19 cellular contexts compared by ENCODE assay signal in genomic region chr18:34999734-35000397, GRCh38. TPM values are rescaled to one million over a fixed set of nuclear protein-coding genes. Genes with fewer than 3 reads are reported as not detected.
DNase-seq lines count a peak whose midpoint lies in the region; ATAC-seq and TF ChIP-seq lines count a peak whose summit lies in the region.
"Had no signal": no experiment of that assay in that cellular context is flagged by ENCODE, and none has a peak within 500 bp of the region (broad histone marks: within the 10 kb centered on the region; RNA-seq: fewer than 3 reads in every experiment).

No MANE protein-coding gene starts in this region.

- DNase-seq in NCI-H2171 treated with DMSO at 0.1 percent for 48 hours (lab: John Stamatoyannopoulos, UW) (peak; percentile 9), NCI-H2171 (lab: John Stamatoyannopoulos, UW) (no peak), WTC11 (ENCODE audit: low spot score) (no peak), kidney glomerular epithelial cell (lab: John Stamatoyannopoulos, UW) (peak; percentile 43), gastrocnemius medialis (peak in 1 of 2 donors; percentile 27), T-helper 2 cell (no peak), COLO668 (lab: John Stamatoyannopoulos, UW; ENCODE audit: unreplicated experiment) (no peak), tibial artery (no peak)
- DNase-seq: activated naive CD8-positive, alpha-beta T cell treated with anti-CD3 and anti-CD28 coated beads for 36 hours; activated T-cell treated with anti-CD3 and anti-CD28 coated beads, Interleukin-2, amount 50 U/mL, for 48 hours; effector CD4-positive, alpha-beta T cell; mammary epithelial cell; trophoblast cell had no signal

- H3K27me3 ChIP-seq in gastrocnemius medialis (no peaks in the 10 kb centered on the region), tibial artery (no peaks in the 10 kb centered on the region)
- H3K27me3 ChIP-seq: breast epithelium, SJSA1 had no signal

- 0 out of 2 replicates have a peak, but pooled peaks cover 3% of the 10 kb centered on the region for H3K27me3 Mint-ChIP-seq in WTC11 (ENCODE audit: low read depth)
- H3K27me3 Mint-ChIP-seq: activated naive CD8-positive, alpha-beta T cell treated with anti-CD3 and anti-CD28 coated beads for 36 hours had no signal

- CTCF ChIA-PET in WTC11 (lab: Charles Lee), result interaction anchor here (0.9 to 1.4 kb wide), 5 partner anchors 57 to 387 kb away, joined by 3 to 7 read pairs (median 4); no protein-coding TSS in a partner anchor

- H3K9me3 ChIP-seq in gastrocnemius medialis (no peaks in the 10 kb centered on the region), tibial artery (no peaks in the 10 kb centered on the region)
- H3K9me3 ChIP-seq: breast epithelium, SJSA1 had no signal

- peaks cover 16% of the 10 kb centered on the region for H3K9me3 Mint-ChIP-seq in WTC11
- H3K9me3 Mint-ChIP-seq: activated naive CD8-positive, alpha-beta T cell treated with anti-CD3 and anti-CD28 coated beads for 36 hours; IgD-negative memory B cell had no signal

- no peak overlapping the region for H3K4me3 ChIP-seq in gastrocnemius medialis
- H3K4me3 ChIP-seq in tibial artery, result no peak overlapping the region
- H3K4me3 ChIP-seq: breast epithelium, SJSA1, skin epidermis had no signal

- peaks cover 17 to 22% of the 10 kb centered on the region in 2 donors for H3K4me1 ChIP-seq in gastrocnemius medialis
- peaks cover 0 to 21% (median 3%) of the 10 kb centered on the region in 4 donors for H3K4me1 ChIP-seq in tibial artery
- H3K4me1 ChIP-seq: breast epithelium, SJSA1 had no signal

- POLR2A ChIA-PET in WTC11 (lab: Charles Lee), result no interaction called here

- TF ChIP-seq CTCF in WTC11 (IDR thresholded peaks at IDR 0.05) (no peak), gastrocnemius medialis (IDR thresholded peaks at IDR 0.05 in 4 of 5, conservative IDR thresholded peaks at IDR 0.05 in 1 of 5) (no peak), tibial artery (IDR thresholded peaks at IDR 0.05) (no peak)

- H3K36me3 ChIP-seq in gastrocnemius medialis (no peaks in the 10 kb centered on the region), tibial artery (no peaks in the 10 kb centered on the region)
- H3K36me3 ChIP-seq: breast epithelium, SJSA1 had no signal

- intact Hi-C loops in gastrocnemius medialis (cut with DNase I; ENCODE audit: low total_unique reads), result loop anchor here (10.0 kb wide), 2 partner anchors 55 to 345 kb away; partner anchors contain the start of gene ZNF24
- intact Hi-C loops in tibial artery (cut with DNase I; ENCODE audit: low total_unique reads), result no loop called here

- H3K27ac ChIP-seq in gastrocnemius medialis (peak overlapping the region; percentile 61 to 75 (median 68)), tibial artery (no peak overlapping the region)
- H3K27ac ChIP-seq: 22Rv1, breast epithelium, C4-2B, SJSA1, skin epidermis had no signal

- H3K4me1 Mint-ChIP-seq in WTC11, result peaks cover 23% of the 10 kb centered on the region
- H3K4me1 Mint-ChIP-seq: activated naive CD8-positive, alpha-beta T cell treated with anti-CD3 and anti-CD28 coated beads for 36 hours; IgD-negative memory B cell had no signal

- no peak for TF ChIP-seq POLR2A in gastrocnemius medialis (IDR thresholded peaks at IDR 0.05)

- in situ Hi-C loops in gastrocnemius medialis (cut with MboI; ENCODE audit: low sequenced_read_pairs in 4 of 4), result loop anchor here (5.0 to 25.0 kb wide), 4 partner anchors 145 to 362 kb away; partner anchors contain the start of gene ZNF24 (in 1 of the 4)

- no peak overlapping the region for H3K4me3 Mint-ChIP-seq in WTC11
- H3K4me3 Mint-ChIP-seq: activated naive CD8-positive, alpha-beta T cell treated with anti-CD3 and anti-CD28 coated beads for 36 hours; IgD-negative memory B cell had no signal

- ATAC-seq in WTC11 (peak; percentile 72), gastrocnemius medialis (peak; percentile 72 to 87)

- H3K27ac Mint-ChIP-seq in WTC11, result no peak overlapping the region
- H3K27ac Mint-ChIP-seq: activated naive CD8-positive, alpha-beta T cell treated with anti-CD3 and anti-CD28 coated beads for 36 hours; IgD-negative memory B cell had no signal

- peaks cover 15% of the 10 kb centered on the region for H3K36me3 Mint-ChIP-seq in WTC11
- H3K36me3 Mint-ChIP-seq: activated naive CD8-positive, alpha-beta T cell treated with anti-CD3 and anti-CD28 coated beads for 36 hours; IgD-negative memory B cell had no signal

TF ChIP-seq in WTC11, 78 proteins besides CTCF, POLR2A, EP300 and RAD21 (continues in another document):
- TF ChIP-seq TCF7 (CRISPR knock-in tag; IDR thresholded peaks at IDR 0.05; ENCODE audit: low read depth) (no peak), FOXJ3 (CRISPR knock-in tag; IDR thresholded peaks at IDR 0.05; ENCODE audit: borderline replicate concordance) (no peak), MYBL2 (CRISPR knock-in tag; IDR thresholded peaks at IDR 0.05) (no peak), ZBTB43 (CRISPR knock-in tag; IDR thresholded peaks at IDR 0.05) (no peak), FOXK1 (CRISPR knock-in tag; IDR thresholded peaks at IDR 0.05) (no peak), MXD4 (CRISPR knock-in tag; IDR thresholded peaks at IDR 0.05; ENCODE audit: borderline replicate concordance) (no peak), SMAD3 (CRISPR knock-in tag; IDR thresholded peaks at IDR 0.05; ENCODE audit: borderline replicate concordance) (no peak), NR2C2 (CRISPR knock-in tag; IDR thresholded peaks at IDR 0.05) (no peak), CREM (CRISPR knock-in tag; IDR thresholded peaks at IDR 0.05) (no peak), ERG (CRISPR knock-in tag; IDR thresholded peaks at IDR 0.05) (no peak), PREB (CRISPR knock-in tag; IDR thresholded peaks at IDR 0.05; ENCODE audit: borderline replicate concordance) (no peak), ZNF423 (CRISPR knock-in tag; IDR thresholded peaks at IDR 0.05) (no peak)
- TF ChIP-seq, protein P1, sequence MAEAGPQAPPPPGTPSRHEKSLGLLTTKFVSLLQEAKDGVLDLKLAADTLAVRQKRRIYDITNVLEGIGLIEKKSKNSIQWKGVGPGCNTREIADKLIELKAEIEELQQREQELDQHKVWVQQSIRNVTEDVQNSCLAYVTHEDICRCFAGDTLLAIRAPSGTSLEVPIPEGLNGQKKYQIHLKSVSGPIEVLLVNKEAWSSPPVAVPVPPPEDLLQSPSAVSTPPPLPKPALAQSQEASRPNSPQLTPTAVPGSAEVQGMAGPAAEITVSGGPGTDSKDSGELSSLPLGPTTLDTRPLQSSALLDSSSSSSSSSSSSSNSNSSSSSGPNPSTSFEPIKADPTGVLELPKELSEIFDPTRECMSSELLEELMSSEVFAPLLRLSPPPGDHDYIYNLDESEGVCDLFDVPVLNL (CRISPR knock-in tag; IDR thresholded peaks at IDR 0.05; ENCODE audit: borderline replicate concordance, low read depth), result no peak
- TF ChIP-seq, protein P2, sequence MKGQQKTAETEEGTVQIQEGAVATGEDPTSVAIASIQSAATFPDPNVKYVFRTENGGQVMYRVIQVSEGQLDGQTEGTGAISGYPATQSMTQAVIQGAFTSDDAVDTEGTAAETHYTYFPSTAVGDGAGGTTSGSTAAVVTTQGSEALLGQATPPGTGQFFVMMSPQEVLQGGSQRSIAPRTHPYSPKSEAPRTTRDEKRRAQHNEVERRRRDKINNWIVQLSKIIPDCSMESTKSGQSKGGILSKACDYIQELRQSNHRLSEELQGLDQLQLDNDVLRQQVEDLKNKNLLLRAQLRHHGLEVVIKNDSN (CRISPR knock-in tag; IDR thresholded peaks at IDR 0.05), result no peak
- TF ChIP-seq, protein P3, sequence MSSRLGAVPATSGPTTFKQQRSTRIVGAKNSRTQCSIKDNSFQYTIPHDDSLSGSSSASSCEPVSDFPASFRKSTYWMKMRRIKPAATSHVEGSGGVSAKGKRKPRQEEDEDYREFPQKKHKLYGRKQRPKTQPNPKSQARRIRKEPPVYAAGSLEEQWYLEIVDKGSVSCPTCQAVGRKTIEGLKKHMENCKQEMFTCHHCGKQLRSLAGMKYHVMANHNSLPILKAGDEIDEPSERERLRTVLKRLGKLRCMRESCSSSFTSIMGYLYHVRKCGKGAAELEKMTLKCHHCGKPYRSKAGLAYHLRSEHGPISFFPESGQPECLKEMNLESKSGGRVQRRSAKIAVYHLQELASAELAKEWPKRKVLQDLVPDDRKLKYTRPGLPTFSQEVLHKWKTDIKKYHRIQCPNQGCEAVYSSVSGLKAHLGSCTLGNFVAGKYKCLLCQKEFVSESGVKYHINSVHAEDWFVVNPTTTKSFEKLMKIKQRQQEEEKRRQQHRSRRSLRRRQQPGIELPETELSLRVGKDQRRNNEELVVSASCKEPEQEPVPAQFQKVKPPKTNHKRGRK (CRISPR knock-in tag; IDR thresholded peaks at IDR 0.05; ENCODE audit: borderline replicate concordance), result no peak

RNA-seq across cellular contexts. Expression of gene MAPRE2, which starts 41.3 kb away (rescaled TPM):
- total RNA-seq in WTC11 (2021) (20.4 to 21.2 TPM (median 20.8 TPM) in 3 replicates), gastrocnemius medialis (10 to 100 TPM; 21.3 to 46.2 (median 34.4) TPM)

Comparison
In these comparisons a context has a peak if more than half of its experiments do, and no peak if none do; other contexts are left out.
1. DNase-seq: peak in NCI-H2171 treated with DMSO at 0.1 percent for 48 hours (single experiment) and kidney glomerular epithelial cell (single experiment); none in NCI-H2171 (single experiment), WTC11 (single experiment), T-helper 2 cell (0 of 5), COLO668 (single experiment) and tibial artery (0 of 2).
2. H3K27ac ChIP-seq: peak in gastrocnemius medialis (4 of 4); none in tibial artery (0 of 2).